1 cellular context compared by ENCODE assay signal in genomic region chr20:10671221-10671849, GRCh38.
TF ChIP-seq lines count a peak whose summit lies in the region.

No MANE protein-coding gene starts in this region.

TF ChIP-seq in GM12878, 131 proteins besides CTCF, POLR2A, EP300 and RAD21 (continued from another document):
- TF ChIP-seq NKRF (conservative IDR thresholded peaks at IDR 0.05) (peak; percentile 65; the same call in 1 of the 2 replicates), YY1 (IDR thresholded peaks at IDR 0.05; ENCODE audit: low read depth, low read length) (peak; percentile 69), RAD51 (IDR thresholded peaks at IDR 0.05) (peak; percentile 83), ATF7 (IDR thresholded peaks at IDR 0.05; ENCODE audit: low read depth) (peak; percentile 34; the same call in 1 of the 2 replicates), IRF4 (IDR thresholded peaks at IDR 0.05; ENCODE audit: low read depth, low read length) (0 out of 2 replicates have a peak, but pooled peaks have one; percentile 25), USF2 (IDR thresholded peaks at IDR 0.05; ENCODE audit: borderline replicate concordance, low read depth, low read length) (peak; percentile 60), YBX1 (IDR thresholded peaks at IDR 0.05) (no peak), NR2F1 (conservative IDR thresholded peaks at IDR 0.05) (no peak), HDGF (IDR thresholded peaks at IDR 0.05) (peak; percentile 76), JUND (IDR thresholded peaks at IDR 0.05; ENCODE audit: low read depth, low read length) (0 out of 2 replicates have a peak, but pooled peaks have one; percentile 9), MAX (IDR thresholded peaks at IDR 0.05; ENCODE audit: low read depth, low read length) (peak; percentile 91), USF1 (IDR thresholded peaks at IDR 0.05; ENCODE audit: borderline replicate concordance, extremely low read length, insufficient read depth, low read depth, low read length) (peak; percentile 72), IRF5 (IDR thresholded peaks at IDR 0.05; ENCODE audit: borderline replicate concordance) (no peak), BHLHE40 (IDR thresholded peaks at IDR 0.05; ENCODE audit: borderline replicate concordance in 1 of 2, low read depth in 2 of 2, low read length in 1 of 2) (peak; percentile 49 to 82; a peak in 3 of 4 replicates), IKZF2 (IDR thresholded peaks at IDR 0.05) (peak; percentile 10 to 41; a peak in 1 of 4 replicates), POLR2AphosphoS5 (IDR thresholded peaks at IDR 0.05; ENCODE audit: low read length) (peak; percentile 56; the same call in 1 of the 2 replicates), SUZ12 (IDR thresholded peaks at IDR 0.05; ENCODE audit: unreplicated experiment) (no peak)
